In genomic region chr7:114140561-114140960, GRCh38 we compare ENCODE assay signal across 29 cellular contexts.
"Had no signal": no experiment of that assay in that cellular context is flagged by ENCODE, and none has a peak within 500 bp of the region (broad histone marks: within the 10 kb centered on the region; RNA-seq: fewer than 3 reads in every experiment).

No MANE protein-coding gene starts in this region.

- H3K27ac Mint-ChIP-seq: natural killer cell; nephron; neural progenitor cell; progenitor cell of endocrine pancreas; stimulated activated memory B cell treated with anti-CD40 and anti-IgM and Interleukin-4, amounts not matched to agents 10 μg/mL and 1 μg/mL and 100 μg/mL, for 72 hours; stimulated activated naive CD8-positive, alpha-beta T cell treated with anti-CD3 and anti-CD28 coated beads, Interleukin-15, amount 100 ng/mL, for 72 hours; type B pancreatic cell had no signal

- H3K27me3 ChIP-seq: neural progenitor cell, ovary, right lobe of liver, sigmoid colon, suprapubic skin, testis, tibial artery, transverse colon, upper lobe of right lung, uterus had no signal

- H3K4me1 ChIP-seq: neural progenitor cell, parathyroid adenoma, psoas muscle, right lobe of liver, sigmoid colon, suprapubic skin, testis, tibial artery, transverse colon, upper lobe of right lung, uterus had no signal

- H3K79me2 ChIP-seq: parathyroid adenoma had no signal

- H3K9me3 Mint-ChIP-seq: natural killer cell; nephron; neural progenitor cell; stimulated activated memory B cell treated with anti-CD40 and anti-IgM and Interleukin-4, amounts not matched to agents 10 μg/mL and 1 μg/mL and 100 μg/mL, for 72 hours; stimulated activated naive CD8-positive, alpha-beta T cell treated with anti-CD3 and anti-CD28 coated beads, Interleukin-15, amount 100 ng/mL, for 72 hours; type B pancreatic cell had no signal

- H3K4me3 ChIP-seq: neural progenitor cell, ovary, psoas muscle, right lobe of liver, sigmoid colon, suprapubic skin, testis, tibial artery, transverse colon, upper lobe of right lung, uterus had no signal

- H3K27me3 Mint-ChIP-seq: progenitor cell of endocrine pancreas; stimulated activated naive CD8-positive, alpha-beta T cell treated with anti-CD3 and anti-CD28 coated beads, Interleukin-15, amount 100 ng/mL, for 72 hours; type B pancreatic cell had no signal

- DNase-seq: natural killer cell; occipital lobe; ovary; posterior cingulate gyrus; psoas muscle; right cardiac atrium; right lobe of liver; sigmoid colon; small intestine; stimulated activated CD4-positive, alpha-beta T cell treated with anti-CD3 and anti-CD28 coated beads, Interleukin-15, amount 100 ng/mL, for 24 hours; stimulated activated CD4-positive, alpha-beta T cell treated with anti-CD3 and anti-CD28 coated beads, Interleukin-4, amount 100 ng/mL, for 1 hour; stimulated activated CD4-positive, alpha-beta T cell treated with anti-CD3 and anti-CD28 coated beads, Interleukin-4, amount 100 ng/mL, for 4 hours; stimulated activated CD8-positive, alpha-beta memory T cell treated with anti-CD3 and anti-CD28 coated beads, Interleukin-4, amount 100 ng/mL, for 48 hours; stimulated activated naive CD4-positive, alpha-beta T cell; stimulated activated naive CD8-positive, alpha-beta T cell treated with anti-CD3 and anti-CD28 coated beads, Interleukin-15, amount 100 ng/mL, for 72 hours; stimulated activated naive CD8-positive, alpha-beta T cell treated with anti-CD3 and anti-CD28 coated beads, Interleukin-15, Interleukin-2, amounts not matched to agents 100 U/mL and 50 U/mL, for 24 hours; substantia nigra; testis; tibial artery; transverse colon; upper lobe of right lung; uterus had no signal

- H3K4me1 Mint-ChIP-seq: natural killer cell; nephron; neural progenitor cell; stimulated activated memory B cell treated with anti-CD40 and anti-IgM and Interleukin-4, amounts not matched to agents 10 μg/mL and 1 μg/mL and 100 μg/mL, for 72 hours; stimulated activated naive CD8-positive, alpha-beta T cell treated with anti-CD3 and anti-CD28 coated beads, Interleukin-15, amount 100 ng/mL, for 72 hours had no signal

- H3K27ac ChIP-seq: neural progenitor cell, ovary, parathyroid adenoma, psoas muscle, right lobe of liver, sigmoid colon, suprapubic skin, testis, tibial artery, transverse colon, upper lobe of right lung, uterus had no signal

- H3K9me3 ChIP-seq: ovary, psoas muscle, right lobe of liver, sigmoid colon, suprapubic skin, testis, tibial artery, transverse colon, upper lobe of right lung, uterus had no signal

- H3K4me2 ChIP-seq: neural progenitor cell had no signal

- H3K36me3 Mint-ChIP-seq: natural killer cell; neural progenitor cell; stimulated activated memory B cell treated with anti-CD40 and anti-IgM and Interleukin-4, amounts not matched to agents 10 μg/mL and 1 μg/mL and 100 μg/mL, for 72 hours; type B pancreatic cell had no signal

- H3K36me3 ChIP-seq: neural progenitor cell, ovary, right lobe of liver, sigmoid colon, suprapubic skin, tibial artery, transverse colon, upper lobe of right lung, uterus had no signal

- H3K9ac ChIP-seq: neural progenitor cell, parathyroid adenoma had no signal

- ATAC-seq: natural killer cell; psoas muscle; right cardiac atrium; right lobe of liver; stimulated activated memory B cell treated with anti-CD40 and anti-IgM and Interleukin-4, amounts not matched to agents 10 μg/mL and 1 μg/mL and 100 μg/mL, for 72 hours; stimulated activated naive CD8-positive, alpha-beta T cell treated with anti-CD3 and anti-CD28 coated beads, Interleukin-15, amount 100 ng/mL, for 72 hours; stimulated activated naive CD8-positive, alpha-beta T cell treated with anti-CD3 and anti-CD28 coated beads, Interleukin-15, Interleukin-2, amounts not matched to agents 100 U/mL and 50 U/mL, for 24 hours; upper lobe of right lung had no signal

- H3K4me3 Mint-ChIP-seq: natural killer cell; nephron; neural progenitor cell; stimulated activated memory B cell treated with anti-CD40 and anti-IgM and Interleukin-4, amounts not matched to agents 10 μg/mL and 1 μg/mL and 100 μg/mL, for 72 hours; stimulated activated naive CD8-positive, alpha-beta T cell treated with anti-CD3 and anti-CD28 coated beads, Interleukin-15, amount 100 ng/mL, for 72 hours; type B pancreatic cell had no signal
